Comparison of ENCODE assay signal across 16 cellular contexts in the genomic region with DNA sequence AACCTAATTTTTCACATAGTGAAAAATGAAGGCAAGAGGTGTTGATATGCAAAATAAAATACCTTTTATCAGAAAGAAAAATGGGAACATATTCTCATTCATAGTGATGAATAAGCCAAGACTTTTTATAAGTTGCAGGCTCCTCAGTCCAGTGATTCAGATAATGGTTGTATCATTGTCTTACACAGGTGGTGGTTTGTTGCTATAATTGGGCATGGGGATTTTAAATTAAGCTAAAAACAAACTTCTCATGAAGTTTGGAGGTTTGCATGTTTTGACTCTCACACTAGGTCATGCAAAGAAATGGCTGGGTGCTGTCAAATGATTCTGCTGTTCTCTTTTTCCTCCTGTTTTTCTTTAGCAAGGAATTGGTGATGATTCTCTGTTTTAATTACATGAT.
DNase-seq lines count a peak whose midpoint lies in the region; ATAC-seq, FAIRE-seq and TF ChIP-seq lines count a peak whose summit lies in the region.
"Had no signal": no experiment of that assay in that cellular context is flagged by ENCODE, and none has a peak within 500 bp of the region (broad histone marks: within the 10 kb centered on the region; RNA-seq: fewer than 3 reads in every experiment).

No MANE protein-coding gene starts in this region.

- H3K9me3 ChIP-seq in SU-DHL-6 (ENCODE audit: insufficient read depth, low read length), result no peaks in the 10 kb centered on the region
- H3K9me3 ChIP-seq in CD4-positive, alpha-beta memory T cell (ENCODE audit: control insufficient read depth in 1 of 2, low read length in 2 of 2), result no peaks in the 10 kb centered on the region
- H3K9me3 ChIP-seq in Peyer's patch, result no peaks in the 10 kb centered on the region
- H3K9me3 ChIP-seq: Caco-2 had no signal

- no peaks in the 10 kb centered on the region for H3K9me3 Mint-ChIP-seq in stimulated activated naive B cell treated with anti-CD40 and anti-IgM and Interleukin-4, amounts not matched to agents 10 μg/mL and 1 μg/mL and 100 μg/mL, for 72 hours
- H3K9me3 Mint-ChIP-seq in CD4-positive, alpha-beta memory T cell, result no peaks in the 10 kb centered on the region
- H3K9me3 Mint-ChIP-seq in naive thymus-derived CD8-positive, alpha-beta T cell, result no peaks in the 10 kb centered on the region
- H3K9me3 Mint-ChIP-seq: CD8-positive, alpha-beta memory T cell; HFFc6 had no signal

- H3K27me3 Mint-ChIP-seq in stimulated activated naive B cell treated with anti-CD40 and anti-IgM and Interleukin-4, amounts not matched to agents 10 μg/mL and 1 μg/mL and 100 μg/mL, for 72 hours, result no peaks in the 10 kb centered on the region
- no peaks in the 10 kb centered on the region for H3K27me3 Mint-ChIP-seq in CD4-positive, alpha-beta memory T cell
- H3K27me3 Mint-ChIP-seq in naive thymus-derived CD8-positive, alpha-beta T cell, result no peaks in the 10 kb centered on the region
- H3K27me3 Mint-ChIP-seq: CD8-positive, alpha-beta memory T cell had no signal

- TF ChIP-seq POLR2A in GM12891 (IDR thresholded peaks at IDR 0.05; ENCODE audit: low read depth, low read length), result no peak
- TF ChIP-seq POLR2A in Peyer's patch (IDR thresholded peaks at IDR 0.05), result no peak

- H3K36me3 ChIP-seq in SU-DHL-6 (ENCODE audit: low read length) (no peaks in the 10 kb centered on the region), Peyer's patch (peaks cover 0 to 50% (median 0%) of the 10 kb centered on the region in 3 donors)
- H3K36me3 ChIP-seq in CD4-positive, alpha-beta memory T cell (ENCODE audit: insufficient read depth, low read length), result peaks cover 3% of the 10 kb centered on the region

- intact Hi-C loops in CD4-positive, alpha-beta memory T cell (cut with micrococcal nuclease), result no loop called here

- POLR2A ChIA-PET in CD4-positive, alpha-beta memory T cell (lab: Charles Lee; ENCODE audit: partially characterized antibody), result no interaction called here
- POLR2A ChIA-PET in naive thymus-derived CD8-positive, alpha-beta T cell (lab: Charles Lee), result no interaction called here

- H3K27me3 ChIP-seq in SU-DHL-6 (ENCODE audit: low read length) (no peaks in the 10 kb centered on the region), Peyer's patch (no peaks in the 10 kb centered on the region)
- no peaks in the 10 kb centered on the region for H3K27me3 ChIP-seq in CD4-positive, alpha-beta memory T cell (ENCODE audit: insufficient read depth, low read length)

- H4K20me1 ChIP-seq in SU-DHL-6 (ENCODE audit: low read depth, low read length), result no peaks in the 10 kb centered on the region

- CTCF ChIA-PET in CD4-positive, alpha-beta memory T cell (lab: Charles Lee; ENCODE audit: partially characterized antibody), result no interaction called here

- no peaks in the 10 kb centered on the region for H3K79me2 ChIP-seq in SU-DHL-6 (ENCODE audit: insufficient read depth, low read length)

- peaks cover 5 to 18% of the 10 kb centered on the region in 2 donors for H3K36me3 Mint-ChIP-seq in stimulated activated naive B cell treated with anti-CD40 and anti-IgM and Interleukin-4, amounts not matched to agents 10 μg/mL and 1 μg/mL and 100 μg/mL, for 72 hours
- peaks cover 21 to 27% of the 10 kb centered on the region in 2 donors for H3K36me3 Mint-ChIP-seq in CD4-positive, alpha-beta memory T cell
- H3K36me3 Mint-ChIP-seq in naive thymus-derived CD8-positive, alpha-beta T cell, result peaks cover 0 to 32% (median 19%) of the 10 kb centered on the region in 3 donors

- H3K4me1 Mint-ChIP-seq in stimulated activated naive B cell treated with anti-CD40 and anti-IgM and Interleukin-4, amounts not matched to agents 10 μg/mL and 1 μg/mL and 100 μg/mL, for 72 hours, result peaks cover 9 to 17% of the 10 kb centered on the region in 2 donors
- no peaks in the 10 kb centered on the region for H3K4me1 Mint-ChIP-seq in CD4-positive, alpha-beta memory T cell
- no peaks in the 10 kb centered on the region for H3K4me1 Mint-ChIP-seq in naive thymus-derived CD8-positive, alpha-beta T cell
- H3K4me1 Mint-ChIP-seq: CD14-positive monocyte; CD8-positive, alpha-beta memory T cell had no signal

- no peaks in the 10 kb centered on the region for H3K4me1 ChIP-seq in CD4-positive, alpha-beta memory T cell (ENCODE audit: insufficient read depth, low read length)
- H3K4me1 ChIP-seq in Peyer's patch, result no peaks in the 10 kb centered on the region
- H3K4me1 ChIP-seq: Caco-2 had no signal

- peak; percentile 93 to 96 for ATAC-seq in stimulated activated naive B cell treated with anti-CD40 and anti-IgM and Interleukin-4, amounts not matched to agents 10 μg/mL and 1 μg/mL and 100 μg/mL, for 72 hours (replicated peaks)
- no peak for ATAC-seq in naive thymus-derived CD8-positive, alpha-beta T cell
- ATAC-seq: K562 had no signal

- H3K27ac Mint-ChIP-seq in stimulated activated naive B cell treated with anti-CD40 and anti-IgM and Interleukin-4, amounts not matched to agents 10 μg/mL and 1 μg/mL and 100 μg/mL, for 72 hours, result peak overlapping the region; percentile 87
- H3K27ac Mint-ChIP-seq in CD4-positive, alpha-beta memory T cell, result peak overlapping the region in 1 of 7 donors; percentile 43
- H3K27ac Mint-ChIP-seq in naive thymus-derived CD8-positive, alpha-beta T cell, result peak overlapping the region in 1 of 10 donors; percentile 8
- H3K27ac Mint-ChIP-seq: CD14-positive monocyte, HFFc6 had no signal

- peak; percentile 59 for FAIRE-seq in GM12891 (lab: Jason Lieb, UNC)
- FAIRE-seq: GM12892, K562 had no signal

- H3F3A ChIP-seq in SU-DHL-6 (ENCODE audit: insufficient read depth), result 0 out of 2 replicates have a peak, but pooled peaks cover 4% of the 10 kb centered on the region

- H3K27ac ChIP-seq in SU-DHL-6 (ENCODE audit: low read depth, low read length), result peak overlapping the region; percentile 39
- H3K27ac ChIP-seq in CD4-positive, alpha-beta memory T cell (ENCODE audit: low read depth, low read length), result no peak overlapping the region
- H3K27ac ChIP-seq in Peyer's patch, result no peak overlapping the region
- H3K27ac ChIP-seq: HL-60 had no signal

- no peak overlapping the region for H2AFZ ChIP-seq in SU-DHL-6 (ENCODE audit: low read depth, low read length, severe bottlenecking)

- H3K4me3 ChIP-seq in SU-DHL-6 (ENCODE audit: insufficient read depth, low read length, poor library complexity, severe bottlenecking) (no peak overlapping the region), Peyer's patch (no peak overlapping the region)
- H3K4me3 ChIP-seq in CD4-positive, alpha-beta memory T cell (ENCODE audit: low read length in 2 of 2), result no peak overlapping the region
- H3K4me3 ChIP-seq: K562 had no signal

- no peak overlapping the region for H3K9ac ChIP-seq in SU-DHL-6 (ENCODE audit: low read length)

- DNase-seq in GM12891 (ENCODE audit: insufficient read length, low spot score) (no peak), GM20000 (ENCODE audit: low spot score) (peak; percentile 29), Peyer's patch (no peak)
- DNase-seq in stimulated activated naive B cell treated with anti-CD40 and anti-IgM and Interleukin-4, amounts not matched to agents 10 μg/mL and 1 μg/mL and 100 μg/mL, for 72 hours, result no peak
- no peak for DNase-seq in CD4-positive, alpha-beta memory T cell
- DNase-seq in naive thymus-derived CD8-positive, alpha-beta T cell, result no peak
- DNase-seq: Caco-2; CD8-positive, alpha-beta memory T cell; DND-41; HCEC 1CT; HFFc6 had no signal

- no peaks in the 10 kb centered on the region for H3K9me2 ChIP-seq in SU-DHL-6 (replicated peaks; ENCODE audit: insufficient read depth, low read length)

- peak overlapping the region in 1 of 2 donors; percentile 46 for H3K4me3 Mint-ChIP-seq in stimulated activated naive B cell treated with anti-CD40 and anti-IgM and Interleukin-4, amounts not matched to agents 10 μg/mL and 1 μg/mL and 100 μg/mL, for 72 hours
- no peak overlapping the region for H3K4me3 Mint-ChIP-seq in CD4-positive, alpha-beta memory T cell
- H3K4me3 Mint-ChIP-seq in naive thymus-derived CD8-positive, alpha-beta T cell, result no peak overlapping the region
- H3K4me3 Mint-ChIP-seq: CD14-positive monocyte; CD8-positive, alpha-beta memory T cell; HFFc6 had no signal

- TF ChIP-seq CTCF in GM20000 (IDR thresholded peaks at IDR 0.05; ENCODE audit: extremely low read depth, missing control alignments) (no peak), SU-DHL-6 (IDR thresholded peaks at IDR 0.05; ENCODE audit: insufficient read depth, low read length, poor library complexity, severe bottlenecking) (no peak), Peyer's patch (IDR thresholded peaks at IDR 0.05) (no peak)

- H3K4me2 ChIP-seq in SU-DHL-6 (ENCODE audit: low read depth, low read length, poor library complexity, severe bottlenecking), result peak overlapping the region; percentile 43

TF ChIP-seq in GM12891, 5 proteins besides CTCF, POLR2A, EP300 and RAD21:
- TF ChIP-seq TAF1 (IDR thresholded peaks at IDR 0.05; ENCODE audit: low read depth, low read length) (no peak), SPI1 (IDR thresholded peaks at IDR 0.05; ENCODE audit: low read depth, low read length) (no peak), POU2F2 (IDR thresholded peaks at IDR 0.05; ENCODE audit: low read depth, low read length) (no peak), PAX5 (IDR thresholded peaks at IDR 0.05; ENCODE audit: insufficient read depth, low read length, severe bottlenecking) (no peak), POLR2AphosphoS5 (IDR thresholded peaks at IDR 0.05; ENCODE audit: low read depth, low read length) (no peak)

Comparison
In these comparisons a context has a peak if more than half of its experiments do, and no peak if none do; other contexts are left out.
1. ATAC-seq: peak in stimulated activated naive B cell treated with anti-CD40 and anti-IgM and Interleukin-4, amounts not matched to agents 10 μg/mL and 1 μg/mL and 100 μg/mL, for 72 hours (2 of 2); none in naive thymus-derived CD8-positive, alpha-beta T cell (0 of 2).